23 cellular contexts compared by ENCODE assay signal in genomic region chr7:150732786-150733733, GRCh38. TPM values are rescaled to one million over a fixed set of nuclear protein-coding genes. Genes with fewer than 3 reads are reported as not detected.
A peak's percentile ranks its signal among the peaks of the same experiment; 100 is the strongest.
DNase-seq lines count a peak whose midpoint lies in the region; ATAC-seq lines count a peak whose summit lies in the region.
"Had no signal": no experiment of that assay in that cellular context is flagged by ENCODE, and none has a peak within 500 bp of the region (broad histone marks: within the 10 kb centered on the region; RNA-seq: fewer than 3 reads in every experiment).

No MANE protein-coding gene starts in this region.

- H2AFZ ChIP-seq in neuronal stem cell (ENCODE audit: low read length), result no peak overlapping the region

- H3K18ac ChIP-seq in neuronal stem cell (ENCODE audit: low read length), result no peak overlapping the region

- no peak overlapping the region for H2BK15ac ChIP-seq in neuronal stem cell (ENCODE audit: low read length)

- peaks cover 71% of the 10 kb centered on the region for H3K4me1 Mint-ChIP-seq in activated CD4-positive, alpha-beta T cell treated with anti-CD3 and anti-CD28 coated beads for 36 hours
- H3K4me1 Mint-ChIP-seq in T-helper 17 cell, result peaks cover 57% of the 10 kb centered on the region
- H3K4me1 Mint-ChIP-seq in activated naive CD8-positive, alpha-beta T cell treated with anti-CD3 and anti-CD28 coated beads, Interleukin-2, amount 50 U/mL, for 24 hours, result peaks cover 76% of the 10 kb centered on the region
- H3K4me1 Mint-ChIP-seq in natural killer cell treated with Interleukin-12 subunit alpha and Interleukin-12 subunit beta and Interleukin-15 and Interleukin-18, amount 100 ng/mL, for 72 hours (ENCODE audit: low read depth in 2 of 2), result peaks cover 60 to 64% of the 10 kb centered on the region in 2 donors

- no peak overlapping the region for H3K27ac ChIP-seq in neuronal stem cell (replicated peaks; ENCODE audit: low read length)
- H3K27ac ChIP-seq: epithelial cell of prostate, sigmoid colon had no signal

- peaks cover 19% of the 10 kb centered on the region for H3K36me3 Mint-ChIP-seq in activated CD4-positive, alpha-beta T cell treated with anti-CD3 and anti-CD28 coated beads for 36 hours (ENCODE audit: low read depth)
- H3K36me3 Mint-ChIP-seq in T-helper 17 cell (ENCODE audit: low read depth), result peaks cover 2% of the 10 kb centered on the region
- H3K36me3 Mint-ChIP-seq in activated naive CD8-positive, alpha-beta T cell treated with anti-CD3 and anti-CD28 coated beads, Interleukin-2, amount 50 U/mL, for 24 hours (ENCODE audit: low read depth), result peaks cover 11% of the 10 kb centered on the region
- H3K36me3 Mint-ChIP-seq in natural killer cell treated with Interleukin-12 subunit alpha and Interleukin-12 subunit beta and Interleukin-15 and Interleukin-18, amount 100 ng/mL, for 72 hours, result peaks cover 9% of the 10 kb centered on the region
- H3K36me3 Mint-ChIP-seq: naive B cell had no signal

- WGBS in neuronal stem cell (ENCODE audit: extremely low coverage in 2 of 2, insufficient read length in 2 of 2, insufficient replicate concordance in 1 of 2), 2 donors, result no CpG with 5 or more reads among the region's 6 CpGs

- no peak overlapping the region for H3K4me2 ChIP-seq in neuronal stem cell (ENCODE audit: insufficient read depth, low read length, poor library complexity, severe bottlenecking)

- H2BK5ac ChIP-seq in neuronal stem cell (ENCODE audit: low read length), result no peak overlapping the region

- intact Hi-C loops in activated CD4-positive, alpha-beta T cell treated with anti-CD3 and anti-CD28 coated beads for 36 hours (cut with DNase I, micrococcal nuclease), result loop anchor here (1.0 to 5.0 kb wide), 10 partner anchors 16 to 1111 kb away; partner anchors contain the start of genes GIMAP1 (in 1 of the 2), GIMAP2 (in 1 of the 2) and GIMAP7 (in 1 of the 2)

- CTCF ChIA-PET in activated CD4-positive, alpha-beta T cell treated with anti-CD3 and anti-CD28 coated beads for 36 hours (lab: Charles Lee), result interaction anchor here (0.7 to 5.3 kb wide), 9 partner anchors 10 to 295 kb away, joined by 3 to 51 read pairs (median 4); partner anchors contain the start of genes GIMAP1 and GIMAP8

- H4K8ac ChIP-seq in neuronal stem cell (ENCODE audit: low read depth, low read length), result no peak overlapping the region

- H2AK5ac ChIP-seq in neuronal stem cell (ENCODE audit: low read depth, low read length), result no peak overlapping the region

- ATAC-seq in activated CD4-positive, alpha-beta T cell treated with anti-CD3 and anti-CD28 coated beads for 36 hours, result peak; percentile 52
- ATAC-seq in T-helper 17 cell, result peak; percentile 48
- ATAC-seq in activated naive CD8-positive, alpha-beta T cell treated with anti-CD3 and anti-CD28 coated beads, Interleukin-2, amount 50 U/mL, for 24 hours, result peak; percentile 55
- peak; percentile 50 to 63 for ATAC-seq in natural killer cell treated with Interleukin-12 subunit alpha and Interleukin-12 subunit beta and Interleukin-15 and Interleukin-18, amount 100 ng/mL, for 72 hours
- ATAC-seq: Right ventricle myocardium inferior had no signal

- H3K9me3 ChIP-seq in T-helper 17 cell (ENCODE audit: control insufficient read depth, low read length, poor library complexity, severe bottlenecking) (no peaks in the 10 kb centered on the region), neuronal stem cell (replicated peaks in 1 of 2; ENCODE audit: control insufficient read depth in 2 of 2, insufficient read depth in 1 of 2, low read depth in 1 of 2, low read length in 2 of 2) (peaks cover 0 to 1% of the 10 kb centered on the region in 2 donors)
- H3K9me3 ChIP-seq: BE2C, HAP-1, sigmoid colon had no signal

- no peak overlapping the region for H3K23ac ChIP-seq in neuronal stem cell (ENCODE audit: low read depth, low read length, poor library complexity)

- H3K9me3 Mint-ChIP-seq in activated CD4-positive, alpha-beta T cell treated with anti-CD3 and anti-CD28 coated beads for 36 hours (ENCODE audit: low read depth), result peaks cover 9% of the 10 kb centered on the region
- H3K9me3 Mint-ChIP-seq in activated naive CD8-positive, alpha-beta T cell treated with anti-CD3 and anti-CD28 coated beads, Interleukin-2, amount 50 U/mL, for 24 hours, result peaks cover 10% of the 10 kb centered on the region
- H3K9me3 Mint-ChIP-seq in natural killer cell treated with Interleukin-12 subunit alpha and Interleukin-12 subunit beta and Interleukin-15 and Interleukin-18, amount 100 ng/mL, for 72 hours, result peaks cover 7% of the 10 kb centered on the region

- H3K4me3 Mint-ChIP-seq in activated CD4-positive, alpha-beta T cell treated with anti-CD3 and anti-CD28 coated beads for 36 hours, result peak overlapping the region; percentile 48
- H3K4me3 Mint-ChIP-seq in T-helper 17 cell, result no peak overlapping the region
- H3K4me3 Mint-ChIP-seq in activated naive CD8-positive, alpha-beta T cell treated with anti-CD3 and anti-CD28 coated beads, Interleukin-2, amount 50 U/mL, for 24 hours, result peak overlapping the region; percentile 75
- peak overlapping the region; percentile 85 for H3K4me3 Mint-ChIP-seq in natural killer cell treated with Interleukin-12 subunit alpha and Interleukin-12 subunit beta and Interleukin-15 and Interleukin-18, amount 100 ng/mL, for 72 hours
- H3K4me3 Mint-ChIP-seq: dendritic cell treated with granulocyte-macrophage colony-stimulating factor and Interleukin-4, amounts not matched to agents 40 ng/mL and 50 ng/mL, for 4 days; naive B cell had no signal

- no peak overlapping the region for H4K91ac ChIP-seq in neuronal stem cell (ENCODE audit: low read depth, low read length, poor library complexity)

- H3K4me1 ChIP-seq in neuronal stem cell (ENCODE audit: control insufficient read depth in 2 of 2, insufficient read depth in 1 of 2, low read depth in 1 of 2, low read length in 2 of 2), result no peaks in the 10 kb centered on the region
- H3K4me1 ChIP-seq: BE2C, sigmoid colon had no signal

- no peaks in the 10 kb centered on the region for H3K79me1 ChIP-seq in neuronal stem cell (ENCODE audit: low read depth, low read length)

- H3K36me3 ChIP-seq in neuronal stem cell (replicated peaks in 1 of 2; ENCODE audit: control insufficient read depth in 2 of 2, insufficient read depth in 2 of 2, low read length in 2 of 2), result no peaks in the 10 kb centered on the region
- H3K36me3 ChIP-seq: BE2C, HAP-1, sigmoid colon, upper lobe of left lung had no signal

- DNase-seq in activated CD4-positive, alpha-beta T cell treated with anti-CD3 and anti-CD28 coated beads for 36 hours, result no peak
- no peak for DNase-seq in activated CD4-positive, alpha-beta T cell treated with anti-CD3 and anti-CD28 coated beads for 4 hours
- DNase-seq in T-helper 17 cell (no peak), neuronal stem cell (ENCODE audit: low spot score) (no peak), DMS 273 (lab: John Stamatoyannopoulos, UW; ENCODE audit: unreplicated experiment) (no peak)
- no peak for DNase-seq in activated naive CD8-positive, alpha-beta T cell treated with anti-CD3 and anti-CD28 coated beads, Interleukin-2, amount 50 U/mL, for 24 hours
- no peak for DNase-seq in natural killer cell treated with Interleukin-12 subunit alpha and Interleukin-12 subunit beta and Interleukin-15 and Interleukin-18, amount 100 ng/mL, for 72 hours (ENCODE audit: low spot score)
- no peak for DNase-seq in stimulated activated CD4-positive, alpha-beta T cell treated with anti-CD3 and anti-CD28 coated beads, Interleukin-12 subunit alpha, Interleukin-12 subunit beta, amount 100 ng/mL, for 4 hours
- DNase-seq: BE2C, GDM1, hypothalamus, naive B cell, NCI-H1105, NCI-H526, sigmoid colon, upper lobe of left lung had no signal

- POLR2A ChIA-PET in activated CD4-positive, alpha-beta T cell treated with anti-CD3 and anti-CD28 coated beads for 36 hours (lab: Charles Lee), result interaction anchor here (0.6 to 1.2 kb wide), 6 partner anchors 12 to 284 kb away, joined by 3 to 8 read pairs (median 4); partner anchors contain the start of gene GIMAP1

- peak overlapping the region; percentile 98 for H3K27ac Mint-ChIP-seq in activated CD4-positive, alpha-beta T cell treated with anti-CD3 and anti-CD28 coated beads for 36 hours
- peak overlapping the region; percentile 98 for H3K27ac Mint-ChIP-seq in T-helper 17 cell
- peak overlapping the region; percentile 94 for H3K27ac Mint-ChIP-seq in activated naive CD8-positive, alpha-beta T cell treated with anti-CD3 and anti-CD28 coated beads, Interleukin-2, amount 50 U/mL, for 24 hours
- H3K27ac Mint-ChIP-seq in natural killer cell treated with Interleukin-12 subunit alpha and Interleukin-12 subunit beta and Interleukin-15 and Interleukin-18, amount 100 ng/mL, for 72 hours, result peak overlapping the region; percentile 97 to 98
- H3K27ac Mint-ChIP-seq: naive B cell had no signal

- no peak overlapping the region for H3K14ac ChIP-seq in neuronal stem cell (ENCODE audit: low read length)

- H2BK12ac ChIP-seq in neuronal stem cell (ENCODE audit: low read length), result no peak overlapping the region

- H3K4ac ChIP-seq in neuronal stem cell (ENCODE audit: low read length), result no peak overlapping the region

- H3K27me3 ChIP-seq in neuronal stem cell (ENCODE audit: control insufficient read depth in 3 of 3, insufficient read depth in 3 of 3, low read depth in 1 of 3, low read length in 3 of 3), result peaks cover 0 to 6% (median 4%) of the 10 kb centered on the region in 3 experiments
- H3K27me3 ChIP-seq: sigmoid colon, upper lobe of left lung had no signal

- H3K27me3 Mint-ChIP-seq in activated CD4-positive, alpha-beta T cell treated with anti-CD3 and anti-CD28 coated beads for 36 hours, result no peaks in the 10 kb centered on the region
- H3K27me3 Mint-ChIP-seq in T-helper 17 cell, result no peaks in the 10 kb centered on the region
- H3K27me3 Mint-ChIP-seq in activated naive CD8-positive, alpha-beta T cell treated with anti-CD3 and anti-CD28 coated beads, Interleukin-2, amount 50 U/mL, for 24 hours, result no peaks in the 10 kb centered on the region
- no peaks in the 10 kb centered on the region for H3K27me3 Mint-ChIP-seq in natural killer cell treated with Interleukin-12 subunit alpha and Interleukin-12 subunit beta and Interleukin-15 and Interleukin-18, amount 100 ng/mL, for 72 hours

- H2BK120ac ChIP-seq in neuronal stem cell (ENCODE audit: low read depth, low read length), result no peak overlapping the region

- no peak overlapping the region for H3K4me3 ChIP-seq in neuronal stem cell (ENCODE audit: low read length in 2 of 2)
- H3K4me3 ChIP-seq: HAP-1, sigmoid colon, upper lobe of left lung had no signal

- H3K9ac ChIP-seq in neuronal stem cell (ENCODE audit: low read depth, low read length, poor library complexity), result no peak overlapping the region

RNA-seq across cellular contexts. Expression of gene GIMAP5, which starts 4.2 kb away (rescaled TPM):
- 10 to 100 TPM; 47.6 to 53.3 TPM for total RNA-seq in activated CD4-positive, alpha-beta T cell treated with anti-CD3 and anti-CD28 coated beads for 36 hours
- total RNA-seq in T-helper 17 cell, result 10 to 100 TPM; 44.1 to 65.3 TPM
- 100 to 1,000 TPM in 1 of 2 donors, 10 to 100 TPM in 1; 75.5 to 136 TPM for total RNA-seq in natural killer cell treated with Interleukin-12 subunit alpha and Interleukin-12 subunit beta and Interleukin-15 and Interleukin-18, amount 100 ng/mL, for 72 hours
- not detected for polyA plus RNA-seq in neuronal stem cell (2013, experiment 1 of 2)
- not detected for polyA plus RNA-seq in neuronal stem cell (2013, experiment 2 of 2)
- total RNA-seq: A172, bronchial epithelial cell had no signal

RNA-seq across cellular contexts. Expression of gene GIMAP1, which starts 16.6 kb away (rescaled TPM):
- total RNA-seq in activated CD4-positive, alpha-beta T cell treated with anti-CD3 and anti-CD28 coated beads for 36 hours, result 1 to 10 TPM; 3.5 to 5.5 TPM
- total RNA-seq in T-helper 17 cell, result 10 to 100 TPM; 14.1 to 23.0 TPM
- total RNA-seq in natural killer cell treated with Interleukin-12 subunit alpha and Interleukin-12 subunit beta and Interleukin-15 and Interleukin-18, amount 100 ng/mL, for 72 hours, result 1 to 10 TPM; 6.6 to 8.8 TPM
- polyA plus RNA-seq in neuronal stem cell (2013, experiment 1 of 2), result not detected
- not detected for polyA plus RNA-seq in neuronal stem cell (2013, experiment 2 of 2)
- total RNA-seq: A172, bronchial epithelial cell, kidney epithelial cell had no signal

RNA-seq across cellular contexts. Expression of gene GIMAP2, which starts 47.6 kb away (rescaled TPM):
- 10 to 100 TPM; 30.0 to 40.1 TPM for total RNA-seq in activated CD4-positive, alpha-beta T cell treated with anti-CD3 and anti-CD28 coated beads for 36 hours
- total RNA-seq in T-helper 17 cell, result 10 to 100 TPM; 53.7 to 68.2 TPM
- total RNA-seq in natural killer cell treated with Interleukin-12 subunit alpha and Interleukin-12 subunit beta and Interleukin-15 and Interleukin-18, amount 100 ng/mL, for 72 hours, result 10 to 100 TPM; 26.1 to 39.2 TPM
- not detected for polyA plus RNA-seq in neuronal stem cell (2013, experiment 1 of 2)
- polyA plus RNA-seq in neuronal stem cell (2013, experiment 2 of 2), result not detected
